ENCODE assay signal across 30 cellular contexts in genomic region chr2:237491515-237492118, GRCh38. TPM values are rescaled to one million over a fixed set of nuclear protein-coding genes. Genes with fewer than 3 reads are reported as not detected.
A peak's percentile ranks its signal among the peaks of the same experiment; 100 is the strongest.
DNase-seq lines count a peak whose midpoint lies in the region; ATAC-seq, FAIRE-seq and TF ChIP-seq lines count a peak whose summit lies in the region.
"Had no signal": no experiment of that assay in that cellular context is flagged by ENCODE, and none has a peak within 500 bp of the region (broad histone marks: within the 10 kb centered on the region; RNA-seq: fewer than 3 reads in every experiment).

No MANE protein-coding gene starts in this region.

- POLR2A ChIA-PET in activated CD4-positive, alpha-beta memory T cell treated with anti-CD3 and anti-CD28 coated beads for 36 hours (lab: Charles Lee) = no interaction called here
- POLR2A ChIA-PET in activated CD4-positive, alpha-beta memory T cell treated with anti-CD3 and anti-CD28 coated beads, Interleukin-2, amount 10 ng/mL, durations not matched to agents 7 days and 5 days (lab: Charles Lee) = interaction anchor here (0.8 kb wide), 1 partner anchor 10 kb away, joined by 3 read pairs; no protein-coding TSS in a partner anchor
- POLR2A ChIA-PET in H1 (lab: Charles Lee; ENCODE audit: partially characterized antibody) = interaction anchor here (1.2 to 3.1 kb wide), 4 partner anchors 9 to 81 kb away, joined by 3 to 9 read pairs (median 4); no protein-coding TSS in a partner anchor
- POLR2A ChIA-PET in SK-N-SH (lab: Yijun Ruan, JAX) = no interaction called here

- peaks cover 20% of the 10 kb centered on the region for H3K9me3 Mint-ChIP-seq in activated CD4-positive, alpha-beta memory T cell treated with anti-CD3 and anti-CD28 coated beads for 36 hours
- peaks cover 19% of the 10 kb centered on the region for H3K9me3 Mint-ChIP-seq in activated CD4-positive, alpha-beta memory T cell treated with anti-CD3 and anti-CD28 coated beads, Interleukin-2, amount 10 ng/mL, durations not matched to agents 7 days and 5 days
- H3K9me3 Mint-ChIP-seq: natural killer cell had no signal

- CTCF ChIA-PET in activated CD4-positive, alpha-beta memory T cell treated with anti-CD3 and anti-CD28 coated beads for 36 hours (lab: Charles Lee) = interaction anchor here (1.5 kb wide), 1 partner anchor 80 kb away, joined by 5 read pairs; no protein-coding TSS in a partner anchor
- CTCF ChIA-PET in activated CD4-positive, alpha-beta memory T cell treated with anti-CD3 and anti-CD28 coated beads, Interleukin-2, amount 10 ng/mL, durations not matched to agents 7 days and 5 days (lab: Charles Lee) = interaction anchor here (2.0 kb wide), 1 partner anchor 81 kb away, joined by 4 read pairs; no protein-coding TSS in a partner anchor
- CTCF ChIA-PET in H1 (lab: Charles Lee; ENCODE audit: partially characterized antibody) = interaction anchor here (0.6 to 2.1 kb wide), 10 partner anchors 10 to 733 kb away, joined by 3 to 8 read pairs (median 4); no protein-coding TSS in a partner anchor
- CTCF ChIA-PET in SK-N-SH (lab: Yijun Ruan, JAX) = interaction anchor here (1.4 to 1.9 kb wide), 2 partner anchors 8 to 80 kb away, joined by 3 to 5 read pairs; no protein-coding TSS in a partner anchor

- TF ChIP-seq POLR2A in H1 (IDR thresholded peaks at IDR 0.05; ENCODE audit: control extremely low read depth in 1 of 2, low read depth in 2 of 2, low read length in 2 of 2) = no peak

- no peak overlapping the region for H3K4me3 ChIP-seq in H1 (ENCODE audit: extremely low read depth in 1 of 4, insufficient read depth in 2 of 4, low read depth in 3 of 4, low read length in 4 of 4)
- H3K4me3 ChIP-seq in SK-N-SH (ENCODE audit: low read depth in 2 of 2, low read length in 1 of 2) = no peak overlapping the region
- H3K4me3 ChIP-seq: body of pancreas, colonic mucosa, esophagus squamous epithelium, ovary, SJCRH30, tibial artery had no signal

- no peak overlapping the region for H3K27ac Mint-ChIP-seq in activated CD4-positive, alpha-beta memory T cell treated with anti-CD3 and anti-CD28 coated beads for 36 hours
- H3K27ac Mint-ChIP-seq in activated CD4-positive, alpha-beta memory T cell treated with anti-CD3 and anti-CD28 coated beads, Interleukin-2, amount 10 ng/mL, durations not matched to agents 7 days and 5 days = no peak overlapping the region
- H3K27ac Mint-ChIP-seq: natural killer cell; T-helper 1 cell treated with Interleukin-12 subunit alpha and Interleukin-12 subunit beta and Interleukin-4 antibody, amounts not matched to agents 30 μg/mL and 1 μg/mL, for 36 hours had no signal

- no peak for TF ChIP-seq CTCF in H1 (IDR thresholded peaks at IDR 0.05; ENCODE audit: control extremely low read depth in 1 of 3, insufficient read depth in 1 of 3, low read depth in 1 of 3, low read length in 3 of 3)
- TF ChIP-seq CTCF in SK-N-SH (IDR thresholded peaks at IDR 0.05) = no peak

- H3F3A ChIP-seq in SK-N-SH (replicated peaks; ENCODE audit: insufficient read depth) = no peaks in the 10 kb centered on the region

- H3K27ac ChIP-seq in H1 (ENCODE audit: low read depth, low read length) = peak overlapping the region; percentile 20; the same call in 1 of the 2 replicates
- no peak overlapping the region for H3K27ac ChIP-seq in SK-N-SH (ENCODE audit: low read depth in 2 of 2, low read length in 1 of 2)
- H3K27ac ChIP-seq: ovary, SJCRH30, tibial artery had no signal

- peak overlapping the region; percentile 93; the same call in 1 of the 2 replicates for H2BK20ac ChIP-seq in H1 (ENCODE audit: low read length)

- H2BK15ac ChIP-seq in H1 (ENCODE audit: low read length) = peak overlapping the region; percentile 5; the same call in 1 of the 2 replicates

- no peak overlapping the region for H3K9ac ChIP-seq in H1 (replicated peaks in 1 of 4; ENCODE audit: extremely low read depth in 1 of 4, low read depth in 3 of 4, low read length in 3 of 4)
- H3K9ac ChIP-seq in SK-N-SH = no peak overlapping the region

- peak overlapping the region; percentile 48 for H4K91ac ChIP-seq in H1 (replicated peaks; ENCODE audit: insufficient read length, low read length)

- no peaks in the 10 kb centered on the region for H3K4me1 Mint-ChIP-seq in activated CD4-positive, alpha-beta memory T cell treated with anti-CD3 and anti-CD28 coated beads for 36 hours (ENCODE audit: low read depth)
- H3K4me1 Mint-ChIP-seq in activated CD4-positive, alpha-beta memory T cell treated with anti-CD3 and anti-CD28 coated beads, Interleukin-2, amount 10 ng/mL, durations not matched to agents 7 days and 5 days = no peaks in the 10 kb centered on the region
- H3K4me1 Mint-ChIP-seq: natural killer cell had no signal

- H3K79me2 ChIP-seq in H1 (ENCODE audit: control insufficient read depth in 1 of 2, insufficient read depth in 2 of 2, low read length in 2 of 2) = peaks cover 0 to 2% of the 10 kb centered on the region in 2 experiments; a peak in 1 of 4 replicates
- H3K79me2 ChIP-seq in SK-N-SH (ENCODE audit: insufficient read depth) = peaks cover 99% of the 10 kb centered on the region

- H3K27me3 ChIP-seq in H1 (replicated peaks in 1 of 4; ENCODE audit: control insufficient read depth in 3 of 4, extremely low read depth in 1 of 4, insufficient read depth in 3 of 4, low read length in 3 of 4) (peaks cover 6 to 17% (median 15%) of the 10 kb centered on the region in 4 experiments; a peak in 6 of 7 replicates), SK-N-SH (ENCODE audit: insufficient read depth) (no peaks in the 10 kb centered on the region)
- H3K27me3 ChIP-seq: body of pancreas, ovary had no signal

- WGBS in H1 (ENCODE audit: extremely low coverage in 1 of 2, insufficient coverage in 1 of 2, insufficient read length in 1 of 2, insufficient replicate concordance in 2 of 2, low coverage in 1 of 2, low lambda C conversion rate in 2 of 2, missing lambda C conversion rate in 1 of 2), 2 experiments = 88% methylated on average over 8 of the region's 8 CpGs; no CpG with 5 or more reads in 1 of the 2 experiments
- 78% methylated on average over 8 of the region's 8 CpGs for WGBS in SK-N-SH (ENCODE audit: low lambda C conversion rate)

- H3K4me2 ChIP-seq in H1 (ENCODE audit: insufficient read depth in 1 of 2, low read depth in 2 of 2, low read length in 2 of 2) (no peak overlapping the region), SK-N-SH (no peak overlapping the region)

- no peaks in the 10 kb centered on the region for H3K9me2 ChIP-seq in SK-N-SH

- H2BK5ac ChIP-seq in H1 (ENCODE audit: low read depth, low read length) = peak overlapping the region; percentile 61; the same call in 1 of the 2 replicates

- H4K8ac ChIP-seq in H1 (ENCODE audit: extremely low read depth, insufficient read depth, low read length) = no peak overlapping the region

- peak; percentile 25 for ATAC-seq in stimulated activated naive CD8-positive, alpha-beta T cell treated with anti-CD3 and anti-CD28 coated beads, Interleukin-15, Interleukin-2, amounts not matched to agents 100 U/mL and 50 U/mL, for 24 hours
- no peak for ATAC-seq in GM19455 (IDR thresholded peaks at IDR 0.05; ENCODE audit: unreplicated experiment)
- ATAC-seq: body of pancreas, left lobe of liver, natural killer cell had no signal

- no peak overlapping the region for H4K5ac ChIP-seq in H1 (ENCODE audit: insufficient read length, low read depth, low read length)

- DNase-seq in activated CD4-positive, alpha-beta memory T cell treated with anti-CD3 and anti-CD28 coated beads for 36 hours = peak; percentile 19
- DNase-seq in activated CD4-positive, alpha-beta memory T cell treated with anti-CD3 and anti-CD28 coated beads, Interleukin-2, amount 10 ng/mL, durations not matched to agents 7 days and 5 days = no peak
- DNase-seq in HT1080 (ENCODE audit: low read depth) = peak; percentile 90
- DNase-seq in H1 (ENCODE audit: low read depth in 1 of 2, low spot score in 2 of 2) = no peak
- no peak for DNase-seq in stimulated activated naive CD8-positive, alpha-beta T cell treated with anti-CD3 and anti-CD28 coated beads, Interleukin-15, Interleukin-2, amounts not matched to agents 100 U/mL and 50 U/mL, for 24 hours
- DNase-seq in SKM-1 (lab: John Stamatoyannopoulos, UW; ENCODE audit: unreplicated experiment) = no peak
- DNase-seq in SK-N-SH = no peak
- DNase-seq: activated CD4-positive, alpha-beta T cell treated with anti-CD3 and anti-CD28 coated beads for 4 hours; activated gamma-delta T cell; body of pancreas; colonic mucosa; esophagus squamous epithelium; GDM1; KBM-7; midbrain; MM.1S; natural killer cell; NCI-H1417; NCI-H2107; NCI-H510A treated with DMSO at 0.1 percent for 48 hours; ovary; SJCRH30; stimulated activated CD4-positive, alpha-beta T cell treated with anti-CD3 and anti-CD28 coated beads, Interleukin-4, amount 100 ng/mL, for 1 hour; stimulated activated naive CD4-positive, alpha-beta T cell treated with Interleukin-2 at 50 U/mL for 16 hours; tibial artery had no signal

- peaks cover 8% of the 10 kb centered on the region; the same call in 1 of the 2 replicates for H3K23me2 ChIP-seq in H1 (ENCODE audit: low read depth, low read length)

- no peaks in the 10 kb centered on the region for H4K20me1 ChIP-seq in H1 (replicated peaks in 1 of 2; ENCODE audit: control insufficient read depth in 1 of 2, insufficient read depth in 2 of 2, low read length in 2 of 2)
- H4K20me1 ChIP-seq in SK-N-SH (ENCODE audit: insufficient read depth) = no peaks in the 10 kb centered on the region

- H2BK12ac ChIP-seq in H1 (ENCODE audit: low read depth, low read length) = peak overlapping the region; percentile 78

- H3K4ac ChIP-seq in H1 (replicated peaks; ENCODE audit: insufficient read length, low read depth, low read length) = peak overlapping the region; percentile 93

- H3K4me1 ChIP-seq in H1 (replicated peaks in 1 of 4; ENCODE audit: control insufficient read depth in 3 of 4, insufficient read depth in 4 of 4, low read length in 3 of 4) (peaks cover 9 to 26% (median 22%) of the 10 kb centered on the region in 4 experiments), SK-N-SH (ENCODE audit: control insufficient read depth in 1 of 2, insufficient read depth in 2 of 2, low read depth in 1 of 2, low read length in 1 of 2) (peaks cover 5 to 10% of the 10 kb centered on the region in 2 experiments; a peak in 2 of 4 replicates)
- H3K4me1 ChIP-seq: colonic mucosa, SJCRH30 had no signal

- no peak for TF ChIP-seq EP300 in H1 (IDR thresholded peaks at IDR 0.05; ENCODE audit: borderline replicate concordance in 1 of 2, low read depth in 2 of 2, low read length in 2 of 2)
- no peak for TF ChIP-seq EP300 in SK-N-SH (IDR thresholded peaks at IDR 0.05; ENCODE audit: borderline replicate concordance in 1 of 2, low read depth in 1 of 2, low read length in 1 of 2)

- H3K23ac ChIP-seq in H1 (ENCODE audit: insufficient read length) = no peak overlapping the region

- peak overlapping the region; percentile 94 for H2AK5ac ChIP-seq in H1 (ENCODE audit: low read depth, low read length)

- H3K4me3 Mint-ChIP-seq in activated CD4-positive, alpha-beta memory T cell treated with anti-CD3 and anti-CD28 coated beads for 36 hours = no peak overlapping the region
- no peak overlapping the region for H3K4me3 Mint-ChIP-seq in activated CD4-positive, alpha-beta memory T cell treated with anti-CD3 and anti-CD28 coated beads, Interleukin-2, amount 10 ng/mL, durations not matched to agents 7 days and 5 days
- H3K4me3 Mint-ChIP-seq: natural killer cell; T-helper 1 cell treated with Interleukin-12 subunit alpha and Interleukin-12 subunit beta and Interleukin-4 antibody, amounts not matched to agents 30 μg/mL and 1 μg/mL, for 36 hours had no signal

- peaks cover 0 to 20% (median 9%) of the 10 kb centered on the region in 4 experiments; a peak in 5 of 8 replicates for H3K36me3 ChIP-seq in H1 (ENCODE audit: control insufficient read depth in 2 of 4, insufficient read depth in 4 of 4, low read length in 3 of 4)
- H3K36me3 ChIP-seq in SK-N-SH (replicated peaks in 1 of 2; ENCODE audit: control insufficient read depth in 1 of 2, insufficient read depth in 2 of 2, low read length in 1 of 2) = peaks cover 0 to 69% of the 10 kb centered on the region in 2 experiments
- H3K36me3 ChIP-seq: colonic mucosa, esophagus squamous epithelium, ovary, SJCRH30 had no signal

- peaks cover 9 to 13% of the 10 kb centered on the region in 2 experiments for H3K9me3 ChIP-seq in H1 (ENCODE audit: insufficient read depth in 2 of 2, low read depth in 1 of 2, low read length in 1 of 2)
- H3K9me3 ChIP-seq in SK-N-SH = peaks cover 3% of the 10 kb centered on the region; the same call in 1 of the 2 replicates
- H3K9me3 ChIP-seq: body of pancreas, colonic mucosa, ovary, SJCRH30 had no signal

- H2AFZ ChIP-seq in H1 (ENCODE audit: low read length) (no peak overlapping the region), SK-N-SH (ENCODE audit: low read depth) (no peak overlapping the region)

- H3K27me3 Mint-ChIP-seq in activated CD4-positive, alpha-beta memory T cell treated with anti-CD3 and anti-CD28 coated beads for 36 hours = peaks cover 36% of the 10 kb centered on the region
- H3K27me3 Mint-ChIP-seq in activated CD4-positive, alpha-beta memory T cell treated with anti-CD3 and anti-CD28 coated beads, Interleukin-2, amount 10 ng/mL, durations not matched to agents 7 days and 5 days = peaks cover 40% of the 10 kb centered on the region

- peak overlapping the region; percentile 50 for H2BK120ac ChIP-seq in H1 (replicated peaks; ENCODE audit: low read depth, low read length)

- H3K14ac ChIP-seq in H1 (ENCODE audit: insufficient read length) = no peak overlapping the region

- H3K56ac ChIP-seq in H1 (replicated peaks; ENCODE audit: insufficient read length, low read depth, low read length) = no peak overlapping the region

- no peak for FAIRE-seq in H1 (lab: Jason Lieb, UNC)
- FAIRE-seq: frontal cortex, GM18507 had no signal

- no peaks in the 10 kb centered on the region; the same call in 1 of the 2 replicates for H3K79me1 ChIP-seq in H1 (ENCODE audit: low read depth, low read length)

- TF ChIP-seq RAD21 in H1 (IDR thresholded peaks at IDR 0.05 in 1 of 2, conservative IDR thresholded peaks at IDR 0.05 in 1 of 2; ENCODE audit: low read depth in 2 of 2, low read length in 2 of 2) (no peak), SK-N-SH (IDR thresholded peaks at IDR 0.05; ENCODE audit: low read length) (no peak)

- intact Hi-C loops in activated CD4-positive, alpha-beta memory T cell treated with anti-CD3 and anti-CD28 coated beads for 36 hours (cut with micrococcal nuclease) = no loop called here

- H3K36me3 Mint-ChIP-seq in activated CD4-positive, alpha-beta memory T cell treated with anti-CD3 and anti-CD28 coated beads for 36 hours = peaks cover 8% of the 10 kb centered on the region
- H3K36me3 Mint-ChIP-seq in activated CD4-positive, alpha-beta memory T cell treated with anti-CD3 and anti-CD28 coated beads, Interleukin-2, amount 10 ng/mL, durations not matched to agents 7 days and 5 days (ENCODE audit: low read depth) = peaks cover 5% of the 10 kb centered on the region
- H3K36me3 Mint-ChIP-seq: natural killer cell had no signal

- H3K18ac ChIP-seq in H1 (ENCODE audit: extremely low read depth, low read length) = no peak overlapping the region; the same call in 1 of the 2 replicates

RNA-seq across cellular contexts. Expression of gene MLPH, which starts 4.6 kb away (rescaled TPM):
- total RNA-seq in activated CD4-positive, alpha-beta memory T cell treated with anti-CD3 and anti-CD28 coated beads for 36 hours = not detected
- not detected for total RNA-seq in activated CD4-positive, alpha-beta memory T cell treated with anti-CD3 and anti-CD28 coated beads, Interleukin-2, amount 10 ng/mL, durations not matched to agents 7 days and 5 days
- not detected in 2 replicates for total RNA-seq in HT1080 (2014; rRNA removed; shearing (Covaris generic))
- polyA plus RNA-seq in HT1080 (2015; cell fraction: cytosol; rRNA removed) = 0.19 TPM in 1 of 2 replicates, not detected in the other
- polyA plus RNA-seq in HT1080 (2015; cell fraction: nucleus; rRNA removed) = 0.33 and 0.41 TPM in 2 replicates
- total RNA-seq in H1 (2021; fragmentation: NEBNext Ultra II Directional; extraction: Animal tissue kit (Norgen Biotek cat#: 25700)) = 17.0 TPM in 2 replicates
- polyA plus RNA-seq in H1 (2011; rRNA removed) (12.7 and 16.9 TPM in 2 replicates), SK-N-SH (2012; rRNA removed) (84.8 and 93.6 TPM in 2 replicates)
- 12.6 TPM for polyA plus RNA-seq in H1 (2011; cell fraction: cytosol; rRNA removed)
- polyA plus RNA-seq in H1 (2011; cell fraction: nucleus; rRNA removed) = 47.0 TPM
- 15.7 to 18.9 TPM (median 17.7 TPM) in 4 replicates for polyA plus RNA-seq in H1 (2012, experiment 1 of 2)
- polyA plus RNA-seq in H1 (2012, experiment 2 of 2) = 7.2 TPM
- 11.2 TPM for polyA plus RNA-seq in H1 (2013, experiment 1 of 2)
- polyA plus RNA-seq in H1 (2013, experiment 2 of 2) = 11.0 TPM
- 14.5 and 14.8 TPM in 2 replicates for polyA minus RNA-seq in H1 (2011; rRNA and poly(A)+ RNA removed)
- polyA minus RNA-seq in H1 (2011; cell fraction: cytosol; rRNA and poly(A)+ RNA removed) = 10.6 TPM
- polyA minus RNA-seq in H1 (2011; cell fraction: nucleus; rRNA and poly(A)+ RNA removed) = 14.1 TPM
- polyA plus RNA-seq in SK-N-SH (2012; cell fraction: cytosol; rRNA removed) = 37.4 and 44.7 TPM in 2 replicates
- polyA plus RNA-seq in SK-N-SH (2012; cell fraction: nucleus; rRNA removed) = 348 and 369 TPM in 2 replicates
- total RNA-seq: natural killer cell had no signal

Comparison
In these comparisons a context has a peak if more than half of its experiments do, and no peak if none do; other contexts are left out.
1. DNase-seq: peak in activated CD4-positive, alpha-beta memory T cell treated with anti-CD3 and anti-CD28 coated beads for 36 hours (single experiment) and HT1080 (single experiment); none in activated CD4-positive, alpha-beta memory T cell treated with anti-CD3 and anti-CD28 coated beads, Interleukin-2, amount 10 ng/mL, durations not matched to agents 7 days and 5 days (single experiment), H1 (0 of 2), stimulated activated naive CD8-positive, alpha-beta T cell treated with anti-CD3 and anti-CD28 coated beads, Interleukin-15, Interleukin-2, amounts not matched to agents 100 U/mL and 50 U/mL, for 24 hours (single experiment), SKM-1 (single experiment) and SK-N-SH (single experiment).
2. POLR2A ChIA-PET loops: an anchor here in activated CD4-positive, alpha-beta memory T cell treated with anti-CD3 and anti-CD28 coated beads, Interleukin-2, amount 10 ng/mL, durations not matched to agents 7 days and 5 days (0.8 kb wide) and H1 (1.2 to 3.1 kb wide); none called in activated CD4-positive, alpha-beta memory T cell treated with anti-CD3 and anti-CD28 coated beads for 36 hours and SK-N-SH.
3. RNA of gene MLPH, which starts 4.6 kb away (total RNA-seq): 17.0 TPM in H1; not detected in activated CD4-positive, alpha-beta memory T cell treated with anti-CD3 and anti-CD28 coated beads for 36 hours, not detected in activated CD4-positive, alpha-beta memory T cell treated with anti-CD3 and anti-CD28 coated beads, Interleukin-2, amount 10 ng/mL, durations not matched to agents 7 days and 5 days and not detected in HT1080; every median in the first group is over 10 times any median in the second.